Comparison of ENCODE assay signal across 21 cellular contexts in genomic region chr20:39152742-39153141, GRCh38.
A peak's percentile ranks its signal among the peaks of the same experiment; 100 is the strongest.
DNase-seq lines count a peak whose midpoint lies in the region; ATAC-seq, FAIRE-seq and TF ChIP-seq lines count a peak whose summit lies in the region.
"Had no signal": no experiment of that assay in that cellular context is flagged by ENCODE, and none has a peak within 500 bp of the region (broad histone marks: within the 10 kb centered on the region; RNA-seq: fewer than 3 reads in every experiment).

No MANE protein-coding gene starts in this region.

- intact Hi-C loops in HepG2 (cut with micrococcal nuclease; ENCODE audit: unreplicated experiment), result no loop called here
- intact Hi-C loops in right lobe of liver (cut with DNase I), result no loop called here

- no peaks in the 10 kb centered on the region for H3K79me2 ChIP-seq in HepG2 (ENCODE audit: insufficient read depth, low read length)
- H3K79me2 ChIP-seq in parathyroid adenoma, result no peaks in the 10 kb centered on the region

- H3K36me3 ChIP-seq in HepG2 (replicated peaks in 1 of 2; ENCODE audit: control insufficient read depth in 1 of 2, insufficient read depth in 2 of 2, low read length in 2 of 2), result no peaks in the 10 kb centered on the region
- no peaks in the 10 kb centered on the region for H3K36me3 ChIP-seq in right lobe of liver
- H3K36me3 ChIP-seq in parathyroid adenoma (ENCODE audit: control insufficient read depth, insufficient read depth, low read length), result no peaks in the 10 kb centered on the region
- H3K36me3 ChIP-seq: BLaER1 treated with 17β-estradiol and CSF1 and Interleukin-3, amounts not matched to agents 10 nM and 100 nM had no signal

- H3K9me3 ChIP-seq in HepG2 (ENCODE audit: low read length) (no peaks in the 10 kb centered on the region), right lobe of liver (no peaks in the 10 kb centered on the region), parathyroid adenoma (ENCODE audit: control insufficient read depth, low read length) (no peaks in the 10 kb centered on the region)
- H3K9me3 ChIP-seq: A549; BLaER1 treated with 17β-estradiol and CSF1 and Interleukin-3, amounts not matched to agents 10 nM and 100 nM; Caco-2 had no signal

- in situ Hi-C loops in HepG2 (cut with HindIII; ENCODE audit: extremely low pct_ligation_motif_present, low pct_unique_long_range_greater_than_20kb), result no loop called here

- H3K9ac ChIP-seq in HepG2 (ENCODE audit: insufficient read depth, low read depth, low read length) (no peak overlapping the region), parathyroid adenoma (no peak overlapping the region)
- H3K9ac ChIP-seq: BLaER1 treated with 17β-estradiol and CSF1 and Interleukin-3, amounts not matched to agents 10 nM and 100 nM had no signal

- DNase-seq in NCI-H1417 (lab: John Stamatoyannopoulos, UW), result peak in 2 of 3 experiments; percentile 27 to 51
- DNase-seq in NCI-H1417 treated with DMSO at 0.1 percent for 48 hours (lab: John Stamatoyannopoulos, UW), result no peak
- DNase-seq in HepG2 (ENCODE audit: low spot score), result no peak
- DNase-seq in right lobe of liver, result no peak
- no peak for DNase-seq in stimulated activated CD4-positive, alpha-beta T cell treated with anti-CD3 and anti-CD28 coated beads, Interleukin-4, amount 100 ng/mL, for 4 hours
- DNase-seq: AML-193; Calu3; CD4-positive, alpha-beta T cell; CD8-positive, alpha-beta T cell; DMS79 treated with DMSO at 0.1 percent for 48 hours; GF-D8 had no signal

- peaks cover 21% of the 10 kb centered on the region for H3K4me1 ChIP-seq in HepG2 (ENCODE audit: insufficient read depth, low read length)
- H3K4me1 ChIP-seq in right lobe of liver, result no peaks in the 10 kb centered on the region
- H3K4me1 ChIP-seq in parathyroid adenoma, result peaks cover 17% of the 10 kb centered on the region
- H3K4me1 ChIP-seq: A549; BLaER1 treated with 17β-estradiol and CSF1 and Interleukin-3, amounts not matched to agents 10 nM and 100 nM; Caco-2 had no signal

- WGBS in HepG2 (ENCODE audit: low lambda C conversion rate), result 0% methylated on average over 1 of the region's 1 CpG
- WGBS in right lobe of liver (ENCODE audit: insufficient coverage, low coverage, low lambda C conversion rate, missing lambda C conversion rate), result 60% methylated on average over 1 of the region's 1 CpG

- TF ChIP-seq EP300 in HepG2 (IDR thresholded peaks at IDR 0.05; ENCODE audit: low read depth in 2 of 2, low read length in 2 of 2) (no peak), HepG2 (CRISPR knock-in tag; IDR thresholded peaks at IDR 0.05; ENCODE audit: borderline replicate concordance) (no peak)

- H4K20me1 ChIP-seq in HepG2 (ENCODE audit: insufficient read depth, low read length), result no peaks in the 10 kb centered on the region
- H4K20me1 ChIP-seq: BLaER1 treated with 17β-estradiol and CSF1 and Interleukin-3, amounts not matched to agents 10 nM and 100 nM had no signal

- peak; percentile 15 for ATAC-seq in HepG2
- ATAC-seq in right lobe of liver, result no peak
- ATAC-seq: A549; CD8-positive, alpha-beta T cell had no signal

- POLR2A ChIA-PET in HepG2 (lab: Yijun Ruan, JAX), result no interaction called here

- H3K4me3 ChIP-seq in HepG2 (replicated peaks in 1 of 3; ENCODE audit: insufficient read depth in 1 of 3, low read depth in 2 of 3, low read length in 3 of 3), result no peak overlapping the region
- H3K4me3 ChIP-seq in right lobe of liver, result no peak overlapping the region
- H3K4me3 ChIP-seq in parathyroid adenoma (ENCODE audit: low read depth, low read length), result no peak overlapping the region
- H3K4me3 ChIP-seq: A549; BLaER1 treated with 17β-estradiol and CSF1 and Interleukin-3, amounts not matched to agents 10 nM and 100 nM had no signal

- TF ChIP-seq POLR2A in HepG2 (IDR thresholded peaks at IDR 0.05; ENCODE audit: insufficient read depth in 1 of 2, low read depth in 2 of 2, low read length in 2 of 2), result no peak
- TF ChIP-seq POLR2A in right lobe of liver (IDR thresholded peaks at IDR 0.05), result no peak

- FAIRE-seq in HepG2 (lab: Jason Lieb, UNC), result no peak
- FAIRE-seq: A549, D721Med, G401.6, GM12891, GM19239 had no signal

- H3K27me3 ChIP-seq in HepG2 (ENCODE audit: control insufficient read depth in 1 of 2, insufficient read depth in 2 of 2, low read length in 2 of 2) (peaks cover 1 to 6% of the 10 kb centered on the region in 2 experiments; a peak in 2 of 5 replicates), right lobe of liver (no peaks in the 10 kb centered on the region), parathyroid adenoma (ENCODE audit: control insufficient read depth, insufficient read depth, low read length) (no peaks in the 10 kb centered on the region)
- H3K27me3 ChIP-seq: BLaER1 treated with 17β-estradiol and CSF1 and Interleukin-3, amounts not matched to agents 10 nM and 100 nM had no signal

- no TSS peak for BruUV-seq in HepG2 (replicated peaks; lab: Mats Ljungman, UMichigan)

- H3K4me2 ChIP-seq in HepG2 (ENCODE audit: low read depth, low read length) (no peak overlapping the region), parathyroid adenoma (ENCODE audit: low read length) (no peak overlapping the region)
- H3K4me2 ChIP-seq: A549; BLaER1 treated with 17β-estradiol and CSF1 and Interleukin-3, amounts not matched to agents 10 nM and 100 nM had no signal

- CTCF ChIA-PET in HepG2 (lab: Yijun Ruan, JAX; ENCODE audit: low intra/inter-chr PET ratio, low total read pairs), result no interaction called here

- TF ChIP-seq RAD21 in HepG2 (CRISPR knock-in tag; IDR thresholded peaks at IDR 0.05), result no peak

- TF ChIP-seq CTCF in HepG2 (CRISPR knock-in tag; IDR thresholded peaks at IDR 0.05), result no peak
- no peak for TF ChIP-seq CTCF in right lobe of liver (IDR thresholded peaks at IDR 0.05)
- TF ChIP-seq CTCF in parathyroid adenoma (IDR thresholded peaks at IDR 0.05), result no peak

- H3K27ac ChIP-seq in HepG2 (ENCODE audit: extremely low read length, insufficient read depth, low read length) (no peak overlapping the region), right lobe of liver (no peak overlapping the region), parathyroid adenoma (no peak overlapping the region)
- H3K27ac ChIP-seq: 22Rv1; A549; BLaER1 treated with 17β-estradiol and CSF1 and Interleukin-3, amounts not matched to agents 10 nM and 100 nM; C4-2B had no signal

- H2AFZ ChIP-seq in HepG2 (ENCODE audit: low read length), result no peak overlapping the region
- H2AFZ ChIP-seq in parathyroid adenoma, result peak overlapping the region; percentile 26

TF ChIP-seq in HepG2, 621 proteins besides CTCF, POLR2A, EP300 and RAD21 (continues in another document):
- TF ChIP-seq FOXA1 (IDR thresholded peaks at IDR 0.05) (no peak), FOXA1 (CRISPR knock-in tag; IDR thresholded peaks at IDR 0.05) (peak; percentile 69), MIER3 (CRISPR knock-in tag; IDR thresholded peaks at IDR 0.05; ENCODE audit: borderline replicate concordance) (no peak), MED1 (CRISPR knock-in tag; IDR thresholded peaks at IDR 0.05) (0 out of 2 replicates have a peak, but pooled peaks have one; percentile 18), TEAD3 (CRISPR knock-in tag; optimal IDR thresholded peaks at IDR 0.05; ENCODE audit: borderline replicate concordance) (peak; percentile 89), HNF4A (CRISPR knock-in tag; IDR thresholded peaks at IDR 0.05) (peak; percentile 44; the same call in 1 of the 2 replicates), ASH2L (IDR thresholded peaks at IDR 0.05; ENCODE audit: insufficient read length, low read depth, low read length) (peak; percentile 23), ZNF142 (CRISPR knock-in tag; IDR thresholded peaks at IDR 0.05) (no peak), FOXP1 (IDR thresholded peaks at IDR 0.05) (no peak), FOXP1 (CRISPR knock-in tag; IDR thresholded peaks at IDR 0.05) (0 out of 2 replicates have a peak, but pooled peaks have one; percentile 29), FOXA3 (CRISPR knock-in tag; IDR thresholded peaks at IDR 0.05) (peak; percentile 50; the same call in 1 of the 2 replicates)

Comparison
In these comparisons a context has a peak if more than half of its experiments do, and no peak if none do; other contexts are left out.
1. DNase-seq: peak in NCI-H1417 (2 of 3); none in NCI-H1417 treated with DMSO at 0.1 percent for 48 hours (single experiment), HepG2 (single experiment), right lobe of liver (0 of 3) and stimulated activated CD4-positive, alpha-beta T cell treated with anti-CD3 and anti-CD28 coated beads, Interleukin-4, amount 100 ng/mL, for 4 hours (0 of 2).